In the genomic region with DNA sequence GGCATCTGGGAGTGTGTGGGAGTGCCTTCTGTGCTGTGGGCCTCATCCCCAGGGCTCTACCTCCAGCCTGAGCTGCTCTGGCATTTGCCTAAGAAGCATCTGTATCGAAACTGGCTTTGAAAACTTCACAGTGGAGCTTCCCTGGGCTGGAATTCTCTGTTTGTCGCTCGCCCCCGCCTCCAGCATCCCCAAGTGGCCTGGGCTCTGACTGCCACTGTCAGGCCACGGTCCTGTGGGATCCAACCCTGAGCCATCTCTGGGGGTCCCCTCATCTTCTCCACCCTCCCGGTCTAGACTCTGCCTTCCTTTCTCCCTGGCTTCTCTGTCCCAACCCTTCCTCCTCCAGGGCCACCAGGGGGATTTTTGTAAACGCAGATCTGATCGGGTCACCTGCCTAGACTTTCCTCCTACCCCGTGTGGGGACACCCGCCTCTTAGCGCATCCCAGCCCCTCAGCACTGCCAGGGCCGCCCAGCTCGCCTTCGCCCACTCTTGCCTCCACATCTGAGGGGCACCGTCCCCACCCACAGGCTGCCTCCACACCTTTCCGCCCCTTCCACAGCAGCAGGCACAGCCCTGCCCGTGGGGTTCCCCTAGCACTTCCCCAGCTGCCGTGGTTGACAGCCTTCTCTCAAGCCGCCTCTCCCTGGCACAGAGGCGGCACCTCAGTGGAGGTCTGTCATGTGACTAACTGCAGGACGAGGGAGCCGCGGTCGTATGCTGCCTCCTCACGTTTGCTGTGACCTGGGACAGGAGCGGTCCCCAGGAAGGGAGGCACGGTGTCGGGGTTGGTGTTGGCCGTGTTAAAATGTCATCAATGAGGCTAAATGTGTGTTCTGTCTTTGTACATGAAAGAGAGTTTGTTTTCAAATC, we compare ENCODE assay signal across 8 cellular contexts. TPM values are rescaled to one million over a fixed set of nuclear protein-coding genes. Genes with fewer than 3 reads are reported as not detected.
A peak's percentile ranks its signal among the peaks of the same experiment; 100 is the strongest.
DNase-seq lines count a peak whose midpoint lies in the region; ATAC-seq and TF ChIP-seq lines count a peak whose summit lies in the region.

No MANE protein-coding gene starts in this region.

- H3K9me3 ChIP-seq in Caco-2 (no peaks in the 10 kb centered on the region), GM23248 (ENCODE audit: low read depth) (no peaks in the 10 kb centered on the region)

- no TSS peak for BruUV-seq in Caco-2 (replicated peaks; lab: Mats Ljungman, UMichigan)

- H3K9ac ChIP-seq in GM23248, result no peak overlapping the region

- H3K79me2 ChIP-seq in GM23248 (ENCODE audit: insufficient read depth), result peaks cover 72% of the 10 kb centered on the region

- POLR2A ChIA-PET in Caco-2 (lab: Charles Lee), result no interaction called here

- peaks cover 6% of the 10 kb centered on the region; the same call in 1 of the 2 replicates for H3F3A ChIP-seq in GM23248 (ENCODE audit: insufficient read depth)

- no peaks in the 10 kb centered on the region for H3K36me3 ChIP-seq in Caco-2 (ENCODE audit: control insufficient read depth, insufficient read depth, low read length)
- no peaks in the 10 kb centered on the region for H3K36me3 ChIP-seq in GM23248 (ENCODE audit: low read depth)

- H3K4me1 ChIP-seq in Caco-2 (no peaks in the 10 kb centered on the region), GM23248 (ENCODE audit: insufficient read depth) (peaks cover 18% of the 10 kb centered on the region)

- intact Hi-C loops in Caco-2 (cut with micrococcal nuclease; ENCODE audit: unreplicated experiment), result no loop called here

- no peaks in the 10 kb centered on the region for H3K9me2 ChIP-seq in GM23248 (ENCODE audit: insufficient read depth)

- H3K4me2 ChIP-seq in GM23248 (ENCODE audit: unreplicated experiment), result no peak overlapping the region

- peaks cover 11% of the 10 kb centered on the region for H3K36me3 Mint-ChIP-seq in Caco-2 (ENCODE audit: insufficient read depth, unreplicated experiment)
- no peaks in the 10 kb centered on the region for H3K36me3 Mint-ChIP-seq in brain
- H3K36me3 Mint-ChIP-seq in stimulated activated effector memory CD8-positive, alpha-beta T cell treated with anti-CD3 and anti-CD28 coated beads, Interleukin-12 subunit alpha, Interleukin-12 subunit beta, amount 100 ng/mL, for 72 hours, result no peaks in the 10 kb centered on the region

- no peak overlapping the region for H3K4me3 ChIP-seq in Caco-2 (ENCODE audit: low read depth, low read length)
- no peak overlapping the region for H3K4me3 ChIP-seq in GM23248

- no peaks in the 10 kb centered on the region for H4K20me1 ChIP-seq in GM23248 (ENCODE audit: insufficient read depth)

- peak; percentile 94 for ATAC-seq in stimulated activated effector memory CD8-positive, alpha-beta T cell treated with anti-CD3 and anti-CD28 coated beads, Interleukin-12 subunit alpha, Interleukin-12 subunit beta, amount 100 ng/mL, for 72 hours

- no peak overlapping the region for H3K27ac ChIP-seq in GM23248

- H3K27me3 Mint-ChIP-seq in Caco-2 (ENCODE audit: insufficient read depth, unreplicated experiment), result no peaks in the 10 kb centered on the region
- H3K27me3 Mint-ChIP-seq in brain, result no peaks in the 10 kb centered on the region

- no peaks in the 10 kb centered on the region for H3K9me3 Mint-ChIP-seq in Caco-2 (ENCODE audit: unreplicated experiment)
- H3K9me3 Mint-ChIP-seq in brain, result peaks cover 0 to 2% (median 0%) of the 10 kb centered on the region in 5 experiments
- no peaks in the 10 kb centered on the region for H3K9me3 Mint-ChIP-seq in stimulated activated effector memory CD8-positive, alpha-beta T cell treated with anti-CD3 and anti-CD28 coated beads, Interleukin-12 subunit alpha, Interleukin-12 subunit beta, amount 100 ng/mL, for 72 hours

- TF ChIP-seq CTCF in Caco-2 (IDR thresholded peaks at IDR 0.05; ENCODE audit: insufficient read depth in 1 of 2, low read depth in 1 of 2, low read length in 1 of 2, severe bottlenecking in 1 of 2, unreplicated experiment in 1 of 2), result no peak
- no peak for TF ChIP-seq CTCF in brain (conservative IDR thresholded peaks at IDR 0.05)

- H3K4me3 Mint-ChIP-seq in Caco-2 (ENCODE audit: unreplicated experiment), result no peak overlapping the region
- H3K4me3 Mint-ChIP-seq in brain, result peak overlapping the region in 3 of 5 experiments; percentile 20 to 58 (median 49)
- peak overlapping the region; percentile 64 for H3K4me3 Mint-ChIP-seq in stimulated activated effector memory CD8-positive, alpha-beta T cell treated with anti-CD3 and anti-CD28 coated beads, Interleukin-12 subunit alpha, Interleukin-12 subunit beta, amount 100 ng/mL, for 72 hours

- H3K27ac Mint-ChIP-seq in Caco-2 (ENCODE audit: unreplicated experiment), result peak overlapping the region; percentile 77
- peak overlapping the region; percentile 68 to 89 (median 79) for H3K27ac Mint-ChIP-seq in brain
- peak overlapping the region; percentile 93 for H3K27ac Mint-ChIP-seq in stimulated activated effector memory CD8-positive, alpha-beta T cell treated with anti-CD3 and anti-CD28 coated beads, Interleukin-12 subunit alpha, Interleukin-12 subunit beta, amount 100 ng/mL, for 72 hours

- CTCF ChIA-PET in Caco-2 (lab: Charles Lee), result no interaction called here

- no peak for DNase-seq in Caco-2
- peak; percentile 40 for DNase-seq in GM23248
- DNase-seq in T-helper 9 cell, result peak; percentile 63
- peak; percentile 34 for DNase-seq in midbrain (lab: John Stamatoyannopoulos, UW)
- peak; percentile 50 to 69 for DNase-seq in stimulated activated effector memory CD8-positive, alpha-beta T cell treated with anti-CD3 and anti-CD28 coated beads, Interleukin-12 subunit alpha, Interleukin-12 subunit beta, amount 100 ng/mL, for 72 hours (ENCODE audit: low spot score in 2 of 2)
- DNase-seq in amniotic stem cell (lab: John Stamatoyannopoulos, UW), result no peak
- DNase-seq in OCI-M2 (lab: John Stamatoyannopoulos, UW; ENCODE audit: unreplicated experiment), result no peak

- H2AFZ ChIP-seq in GM23248, result 0 out of 2 replicates have a peak overlapping the region, but pooled peaks have one; percentile 18

- WGBS in GM23248 (ENCODE audit: low coverage in 1 of 2, low lambda C conversion rate in 2 of 2, missing lambda C conversion rate in 2 of 2), 2 experiments, result 58 to 62% methylated on average over 28 to 29 of the region's 29 CpGs

- H3K4me1 Mint-ChIP-seq in Caco-2 (ENCODE audit: low read depth, unreplicated experiment), result peaks cover 17% of the 10 kb centered on the region
- H3K4me1 Mint-ChIP-seq in brain, result peaks cover 55% of the 10 kb centered on the region
- peaks cover 49% of the 10 kb centered on the region for H3K4me1 Mint-ChIP-seq in stimulated activated effector memory CD8-positive, alpha-beta T cell treated with anti-CD3 and anti-CD28 coated beads, Interleukin-12 subunit alpha, Interleukin-12 subunit beta, amount 100 ng/mL, for 72 hours

- H3K27me3 ChIP-seq in Caco-2 (replicated peaks; ENCODE audit: control insufficient read depth, insufficient read depth, low read length) (no peaks in the 10 kb centered on the region), GM23248 (replicated peaks; ENCODE audit: insufficient read depth) (no peaks in the 10 kb centered on the region)

- in situ Hi-C loops in GM23248 (cut with MboI), result no loop called here

RNA-seq across cellular contexts. Expression of a gene that starts 12.0 kb away (rescaled TPM):
- 20.8 and 22.6 TPM in 2 replicates for total RNA-seq in Caco-2 (2022)
- 17.8 and 18.7 TPM in 2 replicates for total RNA-seq in GM23248 (2014; rRNA removed; shearing (Covaris generic))
- polyA plus RNA-seq in GM23248 (2016; fragmentation: Nextera tagmentation; extraction: Ambion mirVana) (9.3 and 10.1 TPM in 2 replicates), brain (ENCODE audit: insufficient read depth, low read depth, low replicate concordance) (23.3 TPM)

RNA-seq across cellular contexts. Expression of a gene that starts 15.8 kb away (rescaled TPM):
- 0.30 and 0.39 TPM in 2 replicates for total RNA-seq in Caco-2 (2022)
- 1.8 TPM in 1 of 2 replicates, not detected in the other for total RNA-seq in GM23248 (2014; rRNA removed; shearing (Covaris generic))
- polyA plus RNA-seq in GM23248 (2016; fragmentation: Nextera tagmentation; extraction: Ambion mirVana) (not detected in 2 replicates), brain (ENCODE audit: insufficient read depth, low read depth, low replicate concordance) (0.58 TPM)

RNA-seq across cellular contexts. Expression of a gene that starts 26.9 kb away (rescaled TPM):
- total RNA-seq in Caco-2 (2022), result 200 and 204 TPM in 2 replicates
- total RNA-seq in GM23248 (2014; rRNA removed; shearing (Covaris generic)), result 43.2 and 44.9 TPM in 2 replicates
- polyA plus RNA-seq in GM23248 (2016; fragmentation: Nextera tagmentation; extraction: Ambion mirVana) (186 and 197 TPM in 2 replicates), brain (ENCODE audit: insufficient read depth, low read depth, low replicate concordance) (403 TPM)

RNA-seq across cellular contexts. Expression of a gene that starts 27.0 kb away (rescaled TPM):
- total RNA-seq in Caco-2 (2022), result 29.0 and 30.6 TPM in 2 replicates
- 6.8 and 8.3 TPM in 2 replicates for total RNA-seq in GM23248 (2014; rRNA removed; shearing (Covaris generic))
- 4.2 and 4.8 TPM in 2 replicates for polyA plus RNA-seq in GM23248 (2016; fragmentation: Nextera tagmentation; extraction: Ambion mirVana)
- polyA plus RNA-seq in brain (ENCODE audit: insufficient read depth, low read depth, low replicate concordance), result 20.4 TPM

RNA-seq across cellular contexts. Expression of a gene that starts 33.3 kb away (rescaled TPM):
- 62.3 and 67.2 TPM in 2 replicates for total RNA-seq in Caco-2 (2022)
- 31.9 and 32.8 TPM in 2 replicates for total RNA-seq in GM23248 (2014; rRNA removed; shearing (Covaris generic))
- 15.2 and 16.1 TPM in 2 replicates for polyA plus RNA-seq in GM23248 (2016; fragmentation: Nextera tagmentation; extraction: Ambion mirVana)
- 18.9 TPM for polyA plus RNA-seq in brain (ENCODE audit: insufficient read depth, low read depth, low replicate concordance)

Comparison
In these comparisons a context has a peak if more than half of its experiments do, and no peak if none do; other contexts are left out.
1. DNase-seq: peak in GM23248 (single experiment), T-helper 9 cell (single experiment), midbrain (single experiment) and stimulated activated effector memory CD8-positive, alpha-beta T cell treated with anti-CD3 and anti-CD28 coated beads, Interleukin-12 subunit alpha, Interleukin-12 subunit beta, amount 100 ng/mL, for 72 hours (2 of 2); none in Caco-2 (0 of 2), amniotic stem cell (single experiment) and OCI-M2 (single experiment).
2. Peak in every context shown above with its lines, with median percentiles within 50 percentile points of each other: H3K27ac Mint-ChIP-seq.